In the genomic region with DNA sequence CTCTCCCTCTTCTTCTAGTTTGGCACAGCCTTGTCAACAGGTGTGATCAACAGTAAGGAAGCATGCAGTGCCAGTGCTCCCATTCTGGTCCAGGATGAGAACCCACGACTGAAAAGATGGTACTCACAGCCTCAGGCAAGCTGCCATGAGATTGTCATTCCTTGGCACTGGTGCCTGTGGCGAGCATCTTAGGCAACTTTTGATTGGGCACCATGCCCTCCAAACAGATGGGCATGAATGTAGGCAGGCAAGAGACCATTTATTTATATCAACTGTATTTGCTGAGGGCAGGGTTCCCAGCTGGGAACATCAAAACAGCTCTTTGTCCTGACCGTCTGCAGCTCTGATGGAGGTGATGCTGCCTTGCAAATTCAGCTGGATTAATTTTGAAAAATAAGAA, we compare ENCODE assay signal across 19 cellular contexts.
"Had no signal": no experiment of that assay in that cellular context is flagged by ENCODE, and none has a peak within 500 bp of the region (broad histone marks: within the 10 kb centered on the region; RNA-seq: fewer than 3 reads in every experiment).

No MANE protein-coding gene starts in this region.

- H3K36me3 Mint-ChIP-seq: activated naive CD4-positive, alpha-beta T cell treated with anti-CD3 and anti-CD28 coated beads, Interleukin-2, amount 50 U/mL, for 24 hours; stimulated activated memory B cell treated with anti-CD40 and anti-IgM and Interleukin-4, amounts not matched to agents 10 μg/mL and 1 μg/mL and 100 μg/mL, for 72 hours had no signal

- H3K4me1 Mint-ChIP-seq: activated CD4-positive, alpha-beta memory T cell treated with anti-CD3 and anti-CD28 coated beads, Interleukin-2, amount 10 ng/mL, durations not matched to agents 7 days and 5 days; activated naive CD4-positive, alpha-beta T cell treated with anti-CD3 and anti-CD28 coated beads, Interleukin-2, amount 50 U/mL, for 24 hours; nephron progenitor cell; stimulated activated memory B cell treated with anti-CD40 and anti-IgM and Interleukin-4, amounts not matched to agents 10 μg/mL and 1 μg/mL and 100 μg/mL, for 72 hours; T-helper 17 cell had no signal

- H3K9me3 Mint-ChIP-seq: activated naive CD4-positive, alpha-beta T cell treated with anti-CD3 and anti-CD28 coated beads, Interleukin-2, amount 50 U/mL, for 24 hours had no signal

- ATAC-seq: body of pancreas; effector memory CD8-positive, alpha-beta T cell; esophagus mucosa; left colon; mucosa of descending colon; sciatic nerve; stimulated activated memory B cell treated with anti-CD40 and anti-IgM and Interleukin-4, amounts not matched to agents 10 μg/mL and 1 μg/mL and 100 μg/mL, for 72 hours; T-helper 17 cell had no signal

- DNase-seq: activated CD4-positive, alpha-beta memory T cell treated with anti-CD3 and anti-CD28 coated beads, Interleukin-2, amount 10 ng/mL, durations not matched to agents 7 days and 5 days; activated CD4-positive, alpha-beta T cell treated with anti-CD3 and anti-CD28 coated beads for 48 hours; activated gamma-delta T cell; body of pancreas; caudate nucleus; effector memory CD8-positive, alpha-beta T cell; islet precursor cell; left colon; mesenchymal stem cell; mucosa of descending colon; nephron progenitor cell; small intestine; stimulated activated CD4-positive, alpha-beta T cell treated with anti-CD3 and anti-CD28 coated beads, Interleukin-2, amount 100 ng/mL, for 24 hours; stomach; T-helper 17 cell had no signal

- H3K4me3 Mint-ChIP-seq: activated CD4-positive, alpha-beta memory T cell treated with anti-CD3 and anti-CD28 coated beads, Interleukin-2, amount 10 ng/mL, durations not matched to agents 7 days and 5 days; activated naive CD4-positive, alpha-beta T cell treated with anti-CD3 and anti-CD28 coated beads, Interleukin-2, amount 50 U/mL, for 24 hours; effector memory CD8-positive, alpha-beta T cell; nephron progenitor cell; stimulated activated memory B cell treated with anti-CD40 and anti-IgM and Interleukin-4, amounts not matched to agents 10 μg/mL and 1 μg/mL and 100 μg/mL, for 72 hours; T-helper 17 cell had no signal

- H3K27me3 Mint-ChIP-seq: activated CD4-positive, alpha-beta memory T cell treated with anti-CD3 and anti-CD28 coated beads, Interleukin-2, amount 10 ng/mL, durations not matched to agents 7 days and 5 days; effector memory CD8-positive, alpha-beta T cell; stimulated activated memory B cell treated with anti-CD40 and anti-IgM and Interleukin-4, amounts not matched to agents 10 μg/mL and 1 μg/mL and 100 μg/mL, for 72 hours; T-helper 17 cell had no signal

- H3K27ac Mint-ChIP-seq: activated CD4-positive, alpha-beta memory T cell treated with anti-CD3 and anti-CD28 coated beads, Interleukin-2, amount 10 ng/mL, durations not matched to agents 7 days and 5 days; activated naive CD4-positive, alpha-beta T cell treated with anti-CD3 and anti-CD28 coated beads, Interleukin-2, amount 50 U/mL, for 24 hours; effector memory CD8-positive, alpha-beta T cell; nephron progenitor cell; stimulated activated memory B cell treated with anti-CD40 and anti-IgM and Interleukin-4, amounts not matched to agents 10 μg/mL and 1 μg/mL and 100 μg/mL, for 72 hours; T-helper 17 cell had no signal
